In genomic region chr11:428295-428694, GRCh38 we compare ENCODE assay signal across 17 cellular contexts. TPM values are rescaled to one million over a fixed set of nuclear protein-coding genes. Genes with fewer than 3 reads are reported as not detected.
DNase-seq lines count a peak whose midpoint lies in the region; ATAC-seq and TF ChIP-seq lines count a peak whose summit lies in the region.
"Had no signal": no experiment of that assay in that cellular context is flagged by ENCODE, and none has a peak within 500 bp of the region (broad histone marks: within the 10 kb centered on the region; RNA-seq: fewer than 3 reads in every experiment).

No MANE protein-coding gene starts in this region.

- no peak overlapping the region for H2BK5ac ChIP-seq in neuronal stem cell (ENCODE audit: low read length)

- no peak overlapping the region for H2BK12ac ChIP-seq in neuronal stem cell (ENCODE audit: low read length)

- DNase-seq in left cardiac atrium: peak; percentile 10
- DNase-seq in left ventricle myocardium inferior: no peak
- peak in 2 of 3 donors; percentile 40 to 53 for DNase-seq in right cardiac atrium
- no peak for DNase-seq in neuronal stem cell (ENCODE audit: low spot score)
- no peak for DNase-seq in NCI-H748 (lab: John Stamatoyannopoulos, UW; ENCODE audit: unreplicated experiment)
- DNase-seq in stomach: no peak
- DNase-seq in OCI-LY7 (ENCODE audit: low spot score): no peak
- DNase-seq: BE2C, Caco-2, DND-41, GDM1, H7 had no signal

- no peak overlapping the region for H3K4ac ChIP-seq in neuronal stem cell (ENCODE audit: low read length)

- peak overlapping the region; percentile 65 for H3K23ac ChIP-seq in neuronal stem cell (ENCODE audit: low read depth, low read length, poor library complexity)

- H3K79me1 ChIP-seq in neuronal stem cell (ENCODE audit: low read depth, low read length): no peaks in the 10 kb centered on the region

- H2BK15ac ChIP-seq in neuronal stem cell (ENCODE audit: low read length): no peak overlapping the region

- TF ChIP-seq CTCF in left ventricle myocardium inferior (IDR thresholded peaks at IDR 0.05; ENCODE audit: borderline replicate concordance) (no peak), stomach (IDR thresholded peaks at IDR 0.05) (no peak), OCI-LY7 (conservative IDR thresholded peaks at IDR 0.05; ENCODE audit: low read length) (no peak)

- 92% methylated on average over 24 of the region's 24 CpGs for WGBS in right cardiac atrium
- no CpG with 5 or more reads among the region's 24 CpGs for WGBS in neuronal stem cell (ENCODE audit: extremely low coverage in 2 of 2, insufficient read length in 2 of 2, insufficient replicate concordance in 1 of 2), 2 donors
- whole genome bisulfite sequencing in stomach, 5 donors: 93 to 96% (median 94%) methylated on average over 21 to 24 of the region's 24 CpGs

- H2AFZ ChIP-seq in neuronal stem cell (ENCODE audit: low read length) (no peak overlapping the region), OCI-LY7 (ENCODE audit: low read length) (no peak overlapping the region)
- H2AFZ ChIP-seq: GM23338 had no signal

- H3K27ac ChIP-seq in left ventricle myocardium inferior (replicated peaks) (no peak overlapping the region), right cardiac atrium (ENCODE audit: low read length) (no peak overlapping the region), neuronal stem cell (replicated peaks; ENCODE audit: low read length) (no peak overlapping the region), stomach (no peak overlapping the region), OCI-LY7 (ENCODE audit: low read depth, low read length, poor library complexity, severe bottlenecking) (no peak overlapping the region)
- H3K27ac ChIP-seq: A549 had no signal

- no peak overlapping the region for H2AK5ac ChIP-seq in neuronal stem cell (ENCODE audit: low read depth, low read length)

- no peaks in the 10 kb centered on the region for H3K9me2 ChIP-seq in OCI-LY7 (ENCODE audit: insufficient read depth, low read length)

- H3K9ac ChIP-seq in neuronal stem cell (ENCODE audit: low read depth, low read length, poor library complexity): no peak overlapping the region

- BruUV-seq in OCI-LY7 (replicated peaks; lab: Mats Ljungman, UMichigan): no TSS peak

- peak overlapping the region; percentile 85 for H4K91ac ChIP-seq in neuronal stem cell (ENCODE audit: low read depth, low read length, poor library complexity)

- H3K4me2 ChIP-seq in neuronal stem cell (ENCODE audit: insufficient read depth, low read length, poor library complexity, severe bottlenecking) (no peak overlapping the region), OCI-LY7 (ENCODE audit: low read length) (no peak overlapping the region)
- H3K4me2 ChIP-seq: A549, GM23338 had no signal

- no peak for TF ChIP-seq EP300 in stomach (IDR thresholded peaks at IDR 0.05)

- ATAC-seq in left cardiac atrium (no peak), esophagus mucosa (peak; percentile 5), right cardiac atrium (peak in 1 of 2 donors; percentile 34)
- ATAC-seq: GM23338 had no signal

- no peaks in the 10 kb centered on the region for H3K4me1 ChIP-seq in left ventricle myocardium inferior
- H3K4me1 ChIP-seq in right cardiac atrium (ENCODE audit: control insufficient read depth, insufficient read depth, low read length): no peaks in the 10 kb centered on the region
- no peaks in the 10 kb centered on the region for H3K4me1 ChIP-seq in neuronal stem cell (ENCODE audit: control insufficient read depth in 2 of 2, insufficient read depth in 1 of 2, low read depth in 1 of 2, low read length in 2 of 2)
- H3K4me1 ChIP-seq in stomach: no peaks in the 10 kb centered on the region
- H3K4me1 ChIP-seq in OCI-LY7 (ENCODE audit: insufficient read depth, low read length, poor library complexity, severe bottlenecking): no peaks in the 10 kb centered on the region
- H3K4me1 ChIP-seq: BE2C had no signal

- no peak overlapping the region for H2BK120ac ChIP-seq in neuronal stem cell (ENCODE audit: low read depth, low read length)

- POLR2A ChIA-PET in OCI-LY7 (lab: Charles Lee): interaction anchor here (1.5 kb wide), 1 partner anchor 12 kb away, joined by 3 read pairs; no protein-coding TSS in a partner anchor

- no peak overlapping the region for H3K4me3 ChIP-seq in left ventricle myocardium inferior
- no peak overlapping the region for H3K4me3 ChIP-seq in right cardiac atrium (ENCODE audit: low read length)
- peak overlapping the region in 1 of 2 donors; percentile 45 for H3K4me3 ChIP-seq in neuronal stem cell (ENCODE audit: low read length in 2 of 2)
- no peak overlapping the region for H3K4me3 ChIP-seq in stomach
- no peak overlapping the region for H3K4me3 ChIP-seq in OCI-LY7 (ENCODE audit: low read depth, low read length, poor library complexity, severe bottlenecking)
- H3K4me3 ChIP-seq: A549, GM23338 had no signal

- no peak overlapping the region for H3K18ac ChIP-seq in neuronal stem cell (ENCODE audit: low read length)

- intact Hi-C loops in left cardiac atrium (cut with DNase I) (no loop called here), left ventricle myocardium inferior (cut with micrococcal nuclease) (no loop called here), right cardiac atrium (cut with DNase I) (loop anchor here in 1 of 4 donors (10.0 kb wide), 1 partner anchor 857 kb away; no protein-coding TSS in a partner anchor), stomach (cut with DNase I; ENCODE audit: low total_unique reads) (no loop called here), OCI-LY7 (cut with micrococcal nuclease; ENCODE audit: unreplicated experiment) (no loop called here)

- H3K79me2 ChIP-seq in OCI-LY7 (ENCODE audit: insufficient read depth, low read depth, low read length): no peaks in the 10 kb centered on the region

- H3K9me3 ChIP-seq in left ventricle myocardium inferior (replicated peaks) (no peaks in the 10 kb centered on the region), right cardiac atrium (ENCODE audit: control insufficient read depth, low read length) (no peaks in the 10 kb centered on the region), neuronal stem cell (replicated peaks in 1 of 2; ENCODE audit: control insufficient read depth in 2 of 2, insufficient read depth in 1 of 2, low read depth in 1 of 2, low read length in 2 of 2) (no peaks in the 10 kb centered on the region), stomach (no peaks in the 10 kb centered on the region), OCI-LY7 (ENCODE audit: low read length) (no peaks in the 10 kb centered on the region)
- H3K9me3 ChIP-seq: A549, BE2C, Caco-2 had no signal

- no peak for TF ChIP-seq POLR2A in stomach (IDR thresholded peaks at IDR 0.05)

- CTCF ChIA-PET in OCI-LY7 (lab: Charles Lee; ENCODE audit: unreplicated experiment): no interaction called here

- peaks cover 53% of the 10 kb centered on the region for H3K27me3 ChIP-seq in left ventricle myocardium inferior (ENCODE audit: low read depth)
- no peaks in the 10 kb centered on the region for H3K27me3 ChIP-seq in right cardiac atrium (ENCODE audit: control insufficient read depth, insufficient read depth)
- peaks cover 0 to 4% (median 2%) of the 10 kb centered on the region in 3 experiments for H3K27me3 ChIP-seq in neuronal stem cell (ENCODE audit: control insufficient read depth in 3 of 3, insufficient read depth in 3 of 3, low read depth in 1 of 3, low read length in 3 of 3)
- H3K27me3 ChIP-seq in stomach: peaks cover 0 to 34% (median 0%) of the 10 kb centered on the region in 3 donors

- H3K36me3 ChIP-seq in left ventricle myocardium inferior (no peaks in the 10 kb centered on the region), neuronal stem cell (replicated peaks in 1 of 2; ENCODE audit: control insufficient read depth in 2 of 2, insufficient read depth in 2 of 2, low read length in 2 of 2) (no peaks in the 10 kb centered on the region), stomach (peaks cover 0 to 9% (median 3%) of the 10 kb centered on the region in 4 donors), OCI-LY7 (ENCODE audit: insufficient read depth, low read length) (no peaks in the 10 kb centered on the region)
- H3K36me3 ChIP-seq: BE2C had no signal

- H4K20me1 ChIP-seq in OCI-LY7 (ENCODE audit: insufficient read depth, low read length): no peaks in the 10 kb centered on the region

- H4K8ac ChIP-seq in neuronal stem cell (ENCODE audit: low read depth, low read length): no peak overlapping the region

- peak overlapping the region; percentile 82 for H3K14ac ChIP-seq in neuronal stem cell (ENCODE audit: low read length)

RNA-seq across cellular contexts. Expression of gene SIGIRR, which starts 13.5 kb away (rescaled TPM):
- total RNA-seq in left cardiac atrium: 10 to 100 TPM; 35.4 to 36.7 TPM
- total RNA-seq in left ventricle myocardium inferior: 34.9 TPM
- total RNA-seq in esophagus mucosa: 15.4 TPM
- 10 to 100 TPM; 28.6 to 42.4 (median 35.1) TPM for total RNA-seq in right cardiac atrium
- polyA plus RNA-seq in right cardiac atrium: 61.8 TPM
- polyA plus RNA-seq in neuronal stem cell (2013, experiment 1 of 2): 15.1 TPM
- 13.4 TPM for polyA plus RNA-seq in neuronal stem cell (2013, experiment 2 of 2)
- 100 to 1,000 TPM in 3 of 5 donors, 10 to 100 TPM in 2; 11.4 to 325 (median 110) TPM for total RNA-seq in stomach
- 100 to 1,000 TPM; 110 to 227 (median 164) TPM for polyA plus RNA-seq in stomach
- total RNA-seq in OCI-LY7 (2014; rRNA removed; shearing (Covaris generic)): 36.9 and 57.2 TPM in 2 replicates
- 25.3 and 29.2 TPM in 2 replicates for total RNA-seq in OCI-LY7 (2022)

RNA-seq across cellular contexts. Expression of gene ANO9, which starts 13.5 kb away (rescaled TPM):
- total RNA-seq in left cardiac atrium: 1 to 10 TPM in 1 of 2 donors, under 1 TPM in 1; 0.55 to 1.6 TPM
- total RNA-seq in left ventricle myocardium inferior: 0.11 TPM
- 12.8 TPM for total RNA-seq in esophagus mucosa
- under 1 TPM; 0.14 to 0.46 (median 0.20) TPM for total RNA-seq in right cardiac atrium
- 0.20 TPM for polyA plus RNA-seq in right cardiac atrium
- 2.8 TPM for polyA plus RNA-seq in neuronal stem cell (2013, experiment 1 of 2)
- 1.9 TPM for polyA plus RNA-seq in neuronal stem cell (2013, experiment 2 of 2)
- total RNA-seq in stomach: 100 to 1,000 TPM in 1 of 5 donors, 10 to 100 TPM in 3, 1 to 10 TPM in 1; 5.7 to 208 (median 40.2) TPM
- 10 to 100 TPM in 2 of 3 donors, 1 to 10 TPM in 1; 9.8 to 37.6 (median 12.8) TPM for polyA plus RNA-seq in stomach
- total RNA-seq in OCI-LY7 (2014; rRNA removed; shearing (Covaris generic)): 22.2 and 25.7 TPM in 2 replicates
- 27.6 and 28.2 TPM in 2 replicates for total RNA-seq in OCI-LY7 (2022)

RNA-seq across cellular contexts. Expression of gene PTDSS2, which starts 21.8 kb away (rescaled TPM):
- total RNA-seq in left cardiac atrium (10 to 100 TPM; 21.5 to 26.5 TPM), left ventricle myocardium inferior (30.2 TPM), esophagus mucosa (12.0 TPM), right cardiac atrium (10 to 100 TPM; 30.2 to 33.3 (median 30.9) TPM), stomach (100 to 1,000 TPM in 2 of 5 donors, 10 to 100 TPM in 3; 16.5 to 264 (median 59.0) TPM), OCI-LY7 (2022) (30.3 and 32.7 TPM in 2 replicates)
- polyA plus RNA-seq in right cardiac atrium (30.7 TPM), stomach (10 to 100 TPM; 11.6 to 24.3 (median 22.3) TPM)
- polyA plus RNA-seq in neuronal stem cell (2013, experiment 1 of 2): 27.4 TPM
- polyA plus RNA-seq in neuronal stem cell (2013, experiment 2 of 2): 26.0 TPM
- 19.6 and 27.8 TPM in 2 replicates for total RNA-seq in OCI-LY7 (2014; rRNA removed; shearing (Covaris generic))

RNA-seq across cellular contexts. Expression of gene PKP3, which starts 34.3 kb away (rescaled TPM):
- total RNA-seq in left cardiac atrium (under 1 TPM; 0.52 to 0.68 TPM), left ventricle myocardium inferior (0.52 TPM), esophagus mucosa (359 TPM), right cardiac atrium (under 1 TPM; 0.26 to 0.88 (median 0.63) TPM), stomach (100 to 1,000 TPM in 3 of 5 donors, 10 to 100 TPM in 2; 26.3 to 356 (median 141) TPM), OCI-LY7 (2022) (not detected in 2 replicates)
- polyA plus RNA-seq in right cardiac atrium (0.36 TPM), stomach (10 to 100 TPM; 31.1 to 94.5 (median 41.7) TPM)
- 0.40 TPM for polyA plus RNA-seq in neuronal stem cell (2013, experiment 1 of 2)
- polyA plus RNA-seq in neuronal stem cell (2013, experiment 2 of 2): 0.40 TPM
- not detected in 2 replicates for total RNA-seq in OCI-LY7 (2014; rRNA removed; shearing (Covaris generic))
- total RNA-seq: CD8-positive, alpha-beta memory T cell had no signal

RNA-seq across cellular contexts. Expression of gene B4GALNT4, which starts 59.0 kb away (rescaled TPM):
- total RNA-seq in left cardiac atrium: 1 to 10 TPM; 2.1 to 2.4 TPM
- 1.5 TPM for total RNA-seq in left ventricle myocardium inferior
- total RNA-seq in esophagus mucosa: 0.32 TPM
- total RNA-seq in right cardiac atrium: 1 to 10 TPM; 1.0 to 1.6 (median 1.3) TPM
- 2.5 TPM for polyA plus RNA-seq in right cardiac atrium
- polyA plus RNA-seq in neuronal stem cell (2013, experiment 1 of 2): 87.0 TPM
- polyA plus RNA-seq in neuronal stem cell (2013, experiment 2 of 2): 87.3 TPM
- 1 to 10 TPM in 2 of 5 donors, under 1 TPM in 1, not detected in 2; 0.45 to 7.5 (median 4.2) TPM for total RNA-seq in stomach
- 1 to 10 TPM; 2.4 to 8.8 (median 4.4) TPM for polyA plus RNA-seq in stomach
- total RNA-seq in OCI-LY7 (2014; rRNA removed; shearing (Covaris generic)): not detected in 2 replicates
- total RNA-seq in OCI-LY7 (2022): not detected in 2 replicates
- total RNA-seq: HT-29 had no signal

Comparison
In these comparisons a context has a peak if more than half of its experiments do, and no peak if none do; other contexts are left out.
1. DNase-seq: peak in left cardiac atrium (single experiment) and right cardiac atrium (2 of 3); none in left ventricle myocardium inferior (single experiment), neuronal stem cell (single experiment), NCI-H748 (single experiment), stomach (single experiment) and OCI-LY7 (single experiment).